ENCODE assay signal across 22 cellular contexts in the genomic region with DNA sequence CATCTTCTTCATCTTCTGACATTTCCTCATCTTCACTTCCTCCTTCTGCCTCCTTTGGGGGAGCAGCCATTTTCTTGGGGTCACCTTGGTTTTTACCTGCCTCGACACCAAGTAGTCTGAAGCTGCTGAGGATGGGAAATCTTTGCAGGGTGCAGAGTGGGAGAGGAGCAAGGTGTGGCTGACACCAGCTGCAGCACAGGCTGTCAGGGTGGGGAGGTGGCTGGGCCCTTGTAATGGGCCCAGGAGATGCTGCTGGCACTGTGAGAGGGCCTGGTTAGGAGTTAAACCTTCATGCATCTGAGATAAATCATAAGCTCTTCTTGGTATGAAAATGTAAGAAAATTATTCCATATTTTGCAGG. TPM values are rescaled to one million over a fixed set of nuclear protein-coding genes. Genes with fewer than 3 reads are reported as not detected.
DNase-seq lines count a peak whose midpoint lies in the region; ATAC-seq, FAIRE-seq and TF ChIP-seq lines count a peak whose summit lies in the region.
"Had no signal": no experiment of that assay in that cellular context is flagged by ENCODE, and none has a peak within 500 bp of the region (broad histone marks: within the 10 kb centered on the region; RNA-seq: fewer than 3 reads in every experiment).

No MANE protein-coding gene starts in this region.

- H3K36me3 ChIP-seq in SK-N-MC (ENCODE audit: insufficient read depth, low read length) (peaks cover 46% of the 10 kb centered on the region), kidney (ENCODE audit: control insufficient read depth in 1 of 2, insufficient read depth in 2 of 2, low read length in 2 of 2) (peaks cover 8% of the 10 kb centered on the region in 2 donors)

- H3K4me3 ChIP-seq in SK-N-MC (no peak overlapping the region), kidney (ENCODE audit: low read length in 2 of 2) (no peak overlapping the region)
- H3K4me3 ChIP-seq: SJSA1 had no signal

- H3K4me1 Mint-ChIP-seq in natural killer cell treated with Interleukin-12 subunit alpha and Interleukin-12 subunit beta and Interleukin-15 and Interleukin-18, amount 100 ng/mL, for 72 hours (ENCODE audit: low read depth in 2 of 2), result peaks cover 28 to 32% of the 10 kb centered on the region in 2 donors
- H3K4me1 Mint-ChIP-seq in natural killer cell, result peaks cover 17 to 36% of the 10 kb centered on the region in 2 donors
- H3K4me1 Mint-ChIP-seq in activated T-helper 1 cell treated with anti-CD3 and anti-CD28 coated beads, Interleukin-12 subunit alpha, Interleukin-12 subunit beta, Interleukin-2, Interleukin-4 antibody, amounts not matched to agents 30 ng/mL and 10 ng/mL and 1 ng/mL, durations not matched to agents 14 hours and 24 hours and 36 hours (ENCODE audit: low read depth), result peaks cover 34% of the 10 kb centered on the region

- H3K4me1 ChIP-seq in kidney (ENCODE audit: control insufficient read depth in 1 of 2, insufficient read depth in 1 of 2, low read depth in 1 of 2, low read length in 2 of 2), result no peaks in the 10 kb centered on the region
- H3K4me1 ChIP-seq: SJSA1 had no signal

- H3K27ac Mint-ChIP-seq in natural killer cell treated with Interleukin-12 subunit alpha and Interleukin-12 subunit beta and Interleukin-15 and Interleukin-18, amount 100 ng/mL, for 72 hours, result no peak overlapping the region
- H3K27ac Mint-ChIP-seq in natural killer cell, result no peak overlapping the region
- no peak overlapping the region for H3K27ac Mint-ChIP-seq in activated T-helper 1 cell treated with anti-CD3 and anti-CD28 coated beads, Interleukin-12 subunit alpha, Interleukin-12 subunit beta, Interleukin-2, Interleukin-4 antibody, amounts not matched to agents 30 ng/mL and 10 ng/mL and 1 ng/mL, durations not matched to agents 14 hours and 24 hours and 36 hours

- intact Hi-C loops in natural killer cell (cut with micrococcal nuclease), result no loop called here
- intact Hi-C loops in kidney (cut with DNase I), result no loop called here
- intact Hi-C loops in activated T-helper 1 cell treated with anti-CD3 and anti-CD28 coated beads, Interleukin-12 subunit alpha, Interleukin-12 subunit beta, Interleukin-2, Interleukin-4 antibody, amounts not matched to agents 30 ng/mL and 10 ng/mL and 1 ng/mL, durations not matched to agents 14 hours and 24 hours and 36 hours (cut with micrococcal nuclease), result no loop called here

- ATAC-seq in natural killer cell treated with Interleukin-12 subunit alpha and Interleukin-12 subunit beta and Interleukin-15 and Interleukin-18, amount 100 ng/mL, for 72 hours, result no peak
- ATAC-seq in natural killer cell, result no peak
- ATAC-seq: PC-3 had no signal

- peak; percentile 26 for DNase-seq in natural killer cell treated with Interleukin-12 subunit alpha and Interleukin-12 subunit beta and Interleukin-15 and Interleukin-18, amount 100 ng/mL, for 72 hours (ENCODE audit: low spot score)
- DNase-seq in natural killer cell (no peak), SK-N-MC (ENCODE audit: low read depth, low spot score) (no peak), kidney (peak; percentile 3), DMS53 (lab: John Stamatoyannopoulos, UW) (no peak)
- DNase-seq in activated T-helper 1 cell treated with anti-CD3 and anti-CD28 coated beads, Interleukin-12 subunit alpha, Interleukin-12 subunit beta, Interleukin-2, Interleukin-4 antibody, amounts not matched to agents 30 ng/mL and 10 ng/mL and 1 ng/mL, durations not matched to agents 14 hours and 24 hours and 36 hours (ENCODE audit: low spot score), result no peak
- DNase-seq in stimulated activated CD4-positive, alpha-beta T cell treated with anti-CD3 and anti-CD28 coated beads, Interleukin-2, amount 100 ng/mL, for 48 hours, result no peak
- DNase-seq: C1 segment of cervical spinal cord; CD4-positive, alpha-beta memory T cell; DND-41; KG1; MM.1S; NCI-H2029; NCI-H446; NCI-H524 treated with DMSO at 0.1 percent for 48 hours; NCI-H774; PC-3 had no signal

- no peaks in the 10 kb centered on the region for H3K27me3 Mint-ChIP-seq in natural killer cell treated with Interleukin-12 subunit alpha and Interleukin-12 subunit beta and Interleukin-15 and Interleukin-18, amount 100 ng/mL, for 72 hours
- peaks cover 0 to 2% of the 10 kb centered on the region in 2 donors for H3K27me3 Mint-ChIP-seq in natural killer cell (ENCODE audit: low read depth in 2 of 2)
- no peaks in the 10 kb centered on the region for H3K27me3 Mint-ChIP-seq in activated T-helper 1 cell treated with anti-CD3 and anti-CD28 coated beads, Interleukin-12 subunit alpha, Interleukin-12 subunit beta, Interleukin-2, Interleukin-4 antibody, amounts not matched to agents 30 ng/mL and 10 ng/mL and 1 ng/mL, durations not matched to agents 14 hours and 24 hours and 36 hours (ENCODE audit: insufficient read depth)
- H3K27me3 Mint-ChIP-seq: CD4-positive, alpha-beta memory T cell had no signal

- H3K36me3 Mint-ChIP-seq in natural killer cell treated with Interleukin-12 subunit alpha and Interleukin-12 subunit beta and Interleukin-15 and Interleukin-18, amount 100 ng/mL, for 72 hours, result peaks cover 21% of the 10 kb centered on the region
- no peaks in the 10 kb centered on the region for H3K36me3 Mint-ChIP-seq in natural killer cell
- H3K36me3 Mint-ChIP-seq in activated T-helper 1 cell treated with anti-CD3 and anti-CD28 coated beads, Interleukin-12 subunit alpha, Interleukin-12 subunit beta, Interleukin-2, Interleukin-4 antibody, amounts not matched to agents 30 ng/mL and 10 ng/mL and 1 ng/mL, durations not matched to agents 14 hours and 24 hours and 36 hours (ENCODE audit: low read depth), result peaks cover 31% of the 10 kb centered on the region

- no peaks in the 10 kb centered on the region for H3K9me3 Mint-ChIP-seq in natural killer cell treated with Interleukin-12 subunit alpha and Interleukin-12 subunit beta and Interleukin-15 and Interleukin-18, amount 100 ng/mL, for 72 hours
- H3K9me3 Mint-ChIP-seq in natural killer cell, result no peaks in the 10 kb centered on the region
- H3K9me3 Mint-ChIP-seq in activated T-helper 1 cell treated with anti-CD3 and anti-CD28 coated beads, Interleukin-12 subunit alpha, Interleukin-12 subunit beta, Interleukin-2, Interleukin-4 antibody, amounts not matched to agents 30 ng/mL and 10 ng/mL and 1 ng/mL, durations not matched to agents 14 hours and 24 hours and 36 hours, result no peaks in the 10 kb centered on the region
- H3K9me3 Mint-ChIP-seq: CD4-positive, alpha-beta memory T cell had no signal

- no peak overlapping the region for H3K4me3 Mint-ChIP-seq in natural killer cell treated with Interleukin-12 subunit alpha and Interleukin-12 subunit beta and Interleukin-15 and Interleukin-18, amount 100 ng/mL, for 72 hours
- H3K4me3 Mint-ChIP-seq in natural killer cell, result no peak overlapping the region
- no peak overlapping the region for H3K4me3 Mint-ChIP-seq in activated T-helper 1 cell treated with anti-CD3 and anti-CD28 coated beads, Interleukin-12 subunit alpha, Interleukin-12 subunit beta, Interleukin-2, Interleukin-4 antibody, amounts not matched to agents 30 ng/mL and 10 ng/mL and 1 ng/mL, durations not matched to agents 14 hours and 24 hours and 36 hours

- TF ChIP-seq CTCF in natural killer cell (IDR thresholded peaks at IDR 0.05) (no peak), kidney (IDR thresholded peaks at IDR 0.05; ENCODE audit: borderline replicate concordance, extremely low read depth, insufficient read depth) (no peak)

- H3K9me3 ChIP-seq in SK-N-MC (ENCODE audit: low read depth, low read length), result no peaks in the 10 kb centered on the region
- H3K9me3 ChIP-seq in kidney (ENCODE audit: control insufficient read depth in 1 of 2, low read length in 2 of 2), result no peaks in the 10 kb centered on the region
- H3K9me3 ChIP-seq: SJSA1 had no signal

- H3K9ac ChIP-seq in SK-N-MC (ENCODE audit: insufficient read length) (no peak overlapping the region), kidney (ENCODE audit: low read length in 2 of 2) (no peak overlapping the region)

- FAIRE-seq in kidney (lab: Jason Lieb, UNC), result no peak
- FAIRE-seq: GM18507, H54, HTR-8/SVneo had no signal

- 0 out of 2 replicates have a peak overlapping the region, but pooled peaks have one; percentile 42 for H3K27ac ChIP-seq in SK-N-MC
- no peak overlapping the region for H3K27ac ChIP-seq in kidney (ENCODE audit: low read depth in 2 of 2, low read length in 2 of 2)
- H3K27ac ChIP-seq: SJSA1 had no signal

RNA-seq across cellular contexts. Expression of gene RABL6, which starts 7.7 kb away (rescaled TPM):
- 100 to 1,000 TPM in 1 of 2 donors, 10 to 100 TPM in 1; 74.1 to 151 TPM for total RNA-seq in natural killer cell treated with Interleukin-12 subunit alpha and Interleukin-12 subunit beta and Interleukin-15 and Interleukin-18, amount 100 ng/mL, for 72 hours
- total RNA-seq in natural killer cell (10 to 100 TPM; 72.7 to 82.5 (median 75.9) TPM), kidney (70.3 TPM)
- polyA plus RNA-seq in kidney (ENCODE audit: insufficient read depth, low read depth, low replicate concordance), result 60.4 TPM
- 109 and 114 TPM in 2 replicates for total RNA-seq in activated T-helper 1 cell treated with anti-CD3 and anti-CD28 coated beads, Interleukin-12 subunit alpha, Interleukin-12 subunit beta, Interleukin-2, Interleukin-4 antibody, amounts not matched to agents 30 ng/mL and 10 ng/mL and 1 ng/mL, durations not matched to agents 14 hours and 24 hours and 36 hours

RNA-seq across cellular contexts. Expression of gene CCDC183, which starts 19.3 kb away (rescaled TPM):
- total RNA-seq in natural killer cell treated with Interleukin-12 subunit alpha and Interleukin-12 subunit beta and Interleukin-15 and Interleukin-18, amount 100 ng/mL, for 72 hours, result under 1 TPM; 0.38 to 0.45 TPM
- total RNA-seq in natural killer cell, result under 1 TPM; 0.56 to 0.75 (median 0.65) TPM
- total RNA-seq in kidney, result 0.88 TPM
- 3.1 TPM for polyA plus RNA-seq in kidney (ENCODE audit: insufficient read depth, low read depth, low replicate concordance)
- total RNA-seq in activated T-helper 1 cell treated with anti-CD3 and anti-CD28 coated beads, Interleukin-12 subunit alpha, Interleukin-12 subunit beta, Interleukin-2, Interleukin-4 antibody, amounts not matched to agents 30 ng/mL and 10 ng/mL and 1 ng/mL, durations not matched to agents 14 hours and 24 hours and 36 hours, result 0.52 TPM in 1 of 2 replicates, not detected in the other
- total RNA-seq: A673 had no signal

RNA-seq across cellular contexts. Expression of gene TMEM141, which starts 24.3 kb away (rescaled TPM):
- total RNA-seq in natural killer cell treated with Interleukin-12 subunit alpha and Interleukin-12 subunit beta and Interleukin-15 and Interleukin-18, amount 100 ng/mL, for 72 hours, result 10 to 100 TPM; 31.9 to 50.5 TPM
- total RNA-seq in natural killer cell (10 to 100 TPM; 22.4 to 26.9 (median 26.6) TPM), kidney (96.5 TPM)
- 403 TPM for polyA plus RNA-seq in kidney (ENCODE audit: insufficient read depth, low read depth, low replicate concordance)
- total RNA-seq in activated T-helper 1 cell treated with anti-CD3 and anti-CD28 coated beads, Interleukin-12 subunit alpha, Interleukin-12 subunit beta, Interleukin-2, Interleukin-4 antibody, amounts not matched to agents 30 ng/mL and 10 ng/mL and 1 ng/mL, durations not matched to agents 14 hours and 24 hours and 36 hours, result 37.2 and 39.0 TPM in 2 replicates

RNA-seq across cellular contexts. Expression of gene AJM1, which starts 26.9 kb away (rescaled TPM):
- 10 to 100 TPM in 1 of 2 donors, 1 to 10 TPM in 1; 7.8 to 11.2 TPM for total RNA-seq in natural killer cell treated with Interleukin-12 subunit alpha and Interleukin-12 subunit beta and Interleukin-15 and Interleukin-18, amount 100 ng/mL, for 72 hours
- total RNA-seq in natural killer cell (10 to 100 TPM; 26.6 to 35.6 (median 31.5) TPM), kidney (5.3 TPM)
- polyA plus RNA-seq in kidney (ENCODE audit: insufficient read depth, low read depth, low replicate concordance), result 2.5 TPM
- total RNA-seq in activated T-helper 1 cell treated with anti-CD3 and anti-CD28 coated beads, Interleukin-12 subunit alpha, Interleukin-12 subunit beta, Interleukin-2, Interleukin-4 antibody, amounts not matched to agents 30 ng/mL and 10 ng/mL and 1 ng/mL, durations not matched to agents 14 hours and 24 hours and 36 hours, result 5.1 and 5.8 TPM in 2 replicates

RNA-seq across cellular contexts. Expression of gene PHPT1, which starts 33.8 kb away (rescaled TPM):
- total RNA-seq in natural killer cell treated with Interleukin-12 subunit alpha and Interleukin-12 subunit beta and Interleukin-15 and Interleukin-18, amount 100 ng/mL, for 72 hours, result 100 to 1,000 TPM in 1 of 2 donors, 10 to 100 TPM in 1; 71.5 to 108 TPM
- 10 to 100 TPM; 63.5 to 69.8 (median 67.7) TPM for total RNA-seq in natural killer cell
- total RNA-seq in kidney, result 108 TPM
- 283 TPM for polyA plus RNA-seq in kidney (ENCODE audit: insufficient read depth, low read depth, low replicate concordance)
- 134 and 139 TPM in 2 replicates for total RNA-seq in activated T-helper 1 cell treated with anti-CD3 and anti-CD28 coated beads, Interleukin-12 subunit alpha, Interleukin-12 subunit beta, Interleukin-2, Interleukin-4 antibody, amounts not matched to agents 30 ng/mL and 10 ng/mL and 1 ng/mL, durations not matched to agents 14 hours and 24 hours and 36 hours

Comparison
In these comparisons a context has a peak if more than half of its experiments do, and no peak if none do; other contexts are left out.
1. DNase-seq: peak in natural killer cell treated with Interleukin-12 subunit alpha and Interleukin-12 subunit beta and Interleukin-15 and Interleukin-18, amount 100 ng/mL, for 72 hours (single experiment) and kidney (single experiment); none in natural killer cell (single experiment), SK-N-MC (single experiment), DMS53 (single experiment), activated T-helper 1 cell treated with anti-CD3 and anti-CD28 coated beads, Interleukin-12 subunit alpha, Interleukin-12 subunit beta, Interleukin-2, Interleukin-4 antibody, amounts not matched to agents 30 ng/mL and 10 ng/mL and 1 ng/mL, durations not matched to agents 14 hours and 24 hours and 36 hours (single experiment) and stimulated activated CD4-positive, alpha-beta T cell treated with anti-CD3 and anti-CD28 coated beads, Interleukin-2, amount 100 ng/mL, for 48 hours (0 of 2).